ENCODE assay signal across 1 cellular context in the genomic region with DNA sequence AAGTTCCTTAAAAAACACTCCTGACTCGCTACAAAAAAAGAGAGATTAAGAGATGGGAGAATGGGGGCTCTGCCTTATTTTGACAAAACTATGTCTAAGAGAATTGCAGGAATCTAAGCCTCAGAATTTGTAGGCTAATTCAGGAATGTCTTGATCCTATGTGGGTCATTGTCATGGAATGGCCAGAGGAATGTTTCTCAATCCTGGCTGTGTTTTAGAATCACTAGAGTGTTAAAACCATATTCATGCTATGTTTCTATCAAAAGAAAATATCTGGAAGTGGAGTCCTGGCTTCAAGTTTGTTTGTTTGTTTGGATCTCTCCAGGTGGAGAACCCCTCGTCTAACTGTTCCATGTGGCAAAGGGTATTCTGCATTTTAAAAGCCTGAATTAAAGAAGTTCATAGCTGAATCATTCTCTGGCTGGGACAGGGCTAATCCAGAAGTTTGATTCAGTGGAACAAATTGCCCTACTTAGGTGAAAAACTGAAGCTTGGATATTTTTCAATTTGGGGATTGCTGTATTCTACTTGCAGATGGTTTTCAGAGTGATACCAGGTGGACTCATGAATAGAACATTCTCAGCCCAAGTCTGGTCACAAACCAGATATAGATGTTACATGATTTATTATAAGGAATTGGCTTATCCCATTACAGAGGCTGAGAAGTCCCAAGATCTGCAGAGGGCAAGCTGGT.
TF ChIP-seq lines count a peak whose summit lies in the region.

No MANE protein-coding gene starts in this region.

TF ChIP-seq in GM23338, 12 proteins besides CTCF, POLR2A, EP300 and RAD21 (continued from another document):
- TF ChIP-seq, protein P1, sequence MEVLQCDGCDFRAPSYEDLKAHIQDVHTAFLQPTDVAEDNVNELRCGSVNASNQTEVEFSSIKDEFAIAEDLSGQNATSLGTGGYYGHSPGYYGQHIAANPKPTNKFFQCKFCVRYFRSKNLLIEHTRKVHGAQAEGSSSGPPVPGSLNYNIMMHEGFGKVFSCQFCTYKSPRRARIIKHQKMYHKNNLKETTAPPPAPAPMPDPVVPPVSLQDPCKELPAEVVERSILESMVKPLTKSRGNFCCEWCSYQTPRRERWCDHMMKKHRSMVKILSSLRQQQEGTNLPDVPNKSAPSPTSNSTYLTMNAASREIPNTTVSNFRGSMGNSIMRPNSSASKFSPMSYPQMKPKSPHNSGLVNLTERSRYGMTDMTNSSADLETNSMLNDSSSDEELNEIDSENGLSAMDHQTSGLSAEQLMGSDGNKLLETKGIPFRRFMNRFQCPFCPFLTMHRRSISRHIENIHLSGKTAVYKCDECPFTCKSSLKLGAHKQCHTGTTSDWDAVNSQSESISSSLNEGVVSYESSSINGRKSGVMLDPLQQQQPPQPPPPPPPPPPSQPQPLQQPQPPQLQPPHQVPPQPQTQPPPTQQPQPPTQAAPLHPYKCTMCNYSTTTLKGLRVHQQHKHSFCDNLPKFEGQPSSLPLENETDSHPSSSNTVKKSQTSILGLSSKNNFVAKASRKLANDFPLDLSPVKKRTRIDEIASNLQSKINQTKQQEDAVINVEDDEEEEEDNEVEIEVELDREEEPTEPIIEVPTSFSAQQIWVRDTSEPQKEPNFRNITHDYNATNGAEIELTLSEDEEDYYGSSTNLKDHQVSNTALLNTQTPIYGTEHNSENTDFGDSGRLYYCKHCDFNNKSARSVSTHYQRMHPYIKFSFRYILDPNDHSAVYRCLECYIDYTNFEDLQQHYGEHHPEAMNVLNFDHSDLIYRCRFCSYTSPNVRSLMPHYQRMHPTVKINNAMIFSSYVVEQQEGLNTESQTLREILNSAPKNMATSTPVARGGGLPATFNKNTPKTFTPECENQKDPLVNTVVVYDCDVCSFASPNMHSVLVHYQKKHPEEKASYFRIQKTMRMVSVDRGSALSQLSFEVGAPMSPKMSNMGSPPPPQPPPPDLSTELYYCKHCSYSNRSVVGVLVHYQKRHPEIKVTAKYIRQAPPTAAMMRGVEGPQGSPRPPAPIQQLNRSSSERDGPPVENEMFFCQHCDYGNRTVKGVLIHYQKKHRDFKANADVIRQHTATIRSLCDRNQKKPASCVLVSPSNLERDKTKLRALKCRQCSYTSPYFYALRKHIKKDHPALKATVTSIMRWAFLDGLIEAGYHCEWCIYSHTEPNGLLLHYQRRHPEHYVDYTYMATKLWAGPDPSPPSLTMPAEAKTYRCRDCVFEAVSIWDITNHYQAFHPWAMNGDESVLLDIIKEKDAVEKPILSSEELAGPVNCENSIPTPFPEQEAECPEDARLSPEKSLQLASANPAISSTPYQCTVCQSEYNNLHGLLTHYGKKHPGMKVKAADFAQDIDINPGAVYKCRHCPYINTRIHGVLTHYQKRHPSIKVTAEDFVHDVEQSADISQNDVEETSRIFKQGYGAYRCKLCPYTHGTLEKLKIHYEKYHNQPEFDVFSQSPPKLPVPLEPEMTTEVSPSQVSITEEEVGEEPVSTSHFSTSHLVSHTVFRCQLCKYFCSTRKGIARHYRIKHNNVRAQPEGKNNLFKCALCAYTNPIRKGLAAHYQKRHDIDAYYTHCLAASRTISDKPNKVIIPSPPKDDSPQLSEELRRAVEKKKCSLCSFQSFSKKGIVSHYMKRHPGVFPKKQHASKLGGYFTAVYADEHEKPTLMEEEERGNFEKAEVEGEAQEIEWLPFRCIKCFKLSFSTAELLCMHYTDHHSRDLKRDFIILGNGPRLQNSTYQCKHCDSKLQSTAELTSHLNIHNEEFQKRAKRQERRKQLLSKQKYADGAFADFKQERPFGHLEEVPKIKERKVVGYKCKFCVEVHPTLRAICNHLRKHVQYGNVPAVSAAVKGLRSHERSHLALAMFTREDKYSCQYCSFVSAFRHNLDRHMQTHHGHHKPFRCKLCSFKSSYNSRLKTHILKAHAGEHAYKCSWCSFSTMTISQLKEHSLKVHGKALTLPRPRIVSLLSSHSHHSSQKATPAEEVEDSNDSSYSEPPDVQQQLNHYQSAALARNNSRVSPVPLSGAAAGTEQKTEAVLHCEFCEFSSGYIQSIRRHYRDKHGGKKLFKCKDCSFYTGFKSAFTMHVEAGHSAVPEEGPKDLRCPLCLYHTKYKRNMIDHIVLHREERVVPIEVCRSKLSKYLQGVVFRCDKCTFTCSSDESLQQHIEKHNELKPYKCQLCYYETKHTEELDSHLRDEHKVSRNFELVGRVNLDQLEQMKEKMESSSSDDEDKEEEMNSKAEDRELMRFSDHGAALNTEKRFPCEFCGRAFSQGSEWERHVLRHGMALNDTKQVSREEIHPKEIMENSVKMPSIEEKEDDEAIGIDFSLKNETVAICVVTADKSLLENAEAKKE (CRISPR knock-in tag; IDR thresholded peaks at IDR 0.05): no peak
- TF ChIP-seq CREB1 (CRISPR knock-in tag; IDR thresholded peaks at IDR 0.05; ENCODE audit: low read depth): no peak
- TF ChIP-seq NANOG (IDR thresholded peaks at IDR 0.05; ENCODE audit: borderline replicate concordance): peak; percentile 57; the same call in 1 of the 2 replicates
